ENCODE assay signal across 10 cellular contexts in the genomic region with DNA sequence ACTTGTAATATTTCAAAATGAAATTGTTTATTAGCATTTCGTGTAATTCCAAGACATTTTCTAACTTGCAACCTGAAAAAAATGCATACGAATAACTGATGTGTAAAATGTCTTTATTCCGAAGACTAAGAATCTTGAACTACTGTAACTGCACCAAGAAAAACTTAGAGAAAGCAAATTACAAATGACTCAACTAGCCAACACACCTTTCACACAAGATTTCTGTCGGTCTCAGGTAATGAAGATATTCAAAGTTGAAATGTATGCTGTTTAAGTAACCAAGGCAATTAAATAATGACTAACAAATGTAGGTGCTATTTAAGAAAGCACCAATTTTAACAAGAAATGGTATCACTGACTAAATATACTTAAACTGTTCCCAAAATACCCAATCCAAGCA. TPM values are rescaled to one million over a fixed set of nuclear protein-coding genes. Genes with fewer than 3 reads are reported as not detected.
A peak's percentile ranks its signal among the peaks of the same experiment; 100 is the strongest.
DNase-seq lines count a peak whose midpoint lies in the region; TF ChIP-seq lines count a peak whose summit lies in the region.
"Had no signal": no experiment of that assay in that cellular context is flagged by ENCODE, and none has a peak within 500 bp of the region (broad histone marks: within the 10 kb centered on the region; RNA-seq: fewer than 3 reads in every experiment).

No MANE protein-coding gene starts in this region.

- H3K27me3 Mint-ChIP-seq in MCF 10A (ENCODE audit: insufficient read depth, unreplicated experiment) (no peaks in the 10 kb centered on the region), type B pancreatic cell (peaks cover 23% of the 10 kb centered on the region)

- DNase-seq in MCF 10A (ENCODE audit: unreplicated experiment) (no peak), breast epithelium (ENCODE audit: low spot score in 2 of 2) (no peak), WERI-Rb-1 (no peak), foreskin fibroblast (no peak), type B pancreatic cell (ENCODE audit: extremely low spot score, unreplicated experiment) (no peak), superior temporal gyrus (ENCODE audit: extremely low spot score) (no peak), COLO668 (lab: John Stamatoyannopoulos, UW; ENCODE audit: unreplicated experiment) (no peak)
- DNase-seq in activated CD4-positive, CD25-positive, alpha-beta regulatory T cell treated with anti-CD3 and anti-CD28 coated beads, Interleukin-2, amount 50 U/mL, for 72 hours, result no peak
- DNase-seq: cortex of kidney, NCI-H2029 had no signal

- BruUV-seq in MCF 10A (replicated peaks; lab: Mats Ljungman, UMichigan), result no TSS peak

- TF ChIP-seq CTCF in MCF 10A (IDR thresholded peaks at IDR 0.05; ENCODE audit: unreplicated experiment), result no peak
- no peak for TF ChIP-seq CTCF in breast epithelium (IDR thresholded peaks at IDR 0.05)
- no peak for TF ChIP-seq CTCF in WERI-Rb-1 (IDR thresholded peaks at IDR 0.05; ENCODE audit: low read depth, low read length)
- TF ChIP-seq CTCF in foreskin fibroblast (IDR thresholded peaks at IDR 0.05; ENCODE audit: low read depth, low read length), result no peak
- no peak for TF ChIP-seq CTCF in type B pancreatic cell (conservative IDR thresholded peaks at IDR 0.05)

- H3K4me3 Mint-ChIP-seq in MCF 10A (ENCODE audit: unreplicated experiment) (peak overlapping the region; percentile 91), type B pancreatic cell (peak overlapping the region; percentile 98)

- TF ChIP-seq POLR2A in breast epithelium (IDR thresholded peaks at IDR 0.05), result no peak

- H3K36me3 Mint-ChIP-seq in MCF 10A (ENCODE audit: insufficient read depth, unreplicated experiment), result peaks cover 8% of the 10 kb centered on the region
- peaks cover 4% of the 10 kb centered on the region for H3K36me3 Mint-ChIP-seq in type B pancreatic cell

- peaks cover 3 to 6% of the 10 kb centered on the region in 2 donors for H3K4me1 ChIP-seq in breast epithelium

- POLR2A ChIA-PET in MCF 10A (lab: Yijun Ruan, JAX), result interaction anchor here (0.6 to 3.7 kb wide), 13 partner anchors 10 to 1297 kb away, joined by 3 to 41 read pairs (median 6); no protein-coding TSS in a partner anchor

- CTCF ChIA-PET in MCF 10A (lab: Yijun Ruan, JAX), result interaction anchor here (0.6 to 2.7 kb wide), 7 partner anchors 11 to 1501 kb away, joined by 3 to 12 read pairs (median 3); no protein-coding TSS in a partner anchor

- H3K4me1 Mint-ChIP-seq in MCF 10A (ENCODE audit: insufficient read depth, unreplicated experiment) (peaks cover 31% of the 10 kb centered on the region), type B pancreatic cell (ENCODE audit: unreplicated experiment) (peaks cover 34% of the 10 kb centered on the region)

- intact Hi-C loops in MCF 10A (cut with micrococcal nuclease) (loop anchor here (2.0 kb wide), 1 partner anchor 45 kb away; no protein-coding TSS in a partner anchor), breast epithelium (cut with DNase I; ENCODE audit: low total_unique reads) (no loop called here)

- no peaks in the 10 kb centered on the region for H3K9me3 Mint-ChIP-seq in MCF 10A (ENCODE audit: unreplicated experiment)
- H3K9me3 Mint-ChIP-seq in type B pancreatic cell, result no peaks in the 10 kb centered on the region

- no peaks in the 10 kb centered on the region for H3K36me3 ChIP-seq in breast epithelium
- H3K36me3 ChIP-seq in WERI-Rb-1, result peaks cover 22% of the 10 kb centered on the region

- H3K27ac ChIP-seq in breast epithelium, result no peak overlapping the region
- peak overlapping the region; percentile 90 for H3K27ac ChIP-seq in WERI-Rb-1

- H3K4me3 ChIP-seq in breast epithelium (no peak overlapping the region), WERI-Rb-1 (ENCODE audit: low read depth, low read length) (peak overlapping the region; percentile 97), foreskin fibroblast (ENCODE audit: low read depth in 1 of 2, low read length in 2 of 2) (peak overlapping the region; percentile 77 to 89)

- peak overlapping the region; percentile 71 for H3K27ac Mint-ChIP-seq in MCF 10A (ENCODE audit: low read depth, unreplicated experiment)
- H3K27ac Mint-ChIP-seq in type B pancreatic cell, result peak overlapping the region; percentile 93

- H3K9me3 ChIP-seq in breast epithelium, result no peaks in the 10 kb centered on the region
- no peaks in the 10 kb centered on the region for H3K9me3 ChIP-seq in WERI-Rb-1 (ENCODE audit: severe bottlenecking)

- H3K27me3 ChIP-seq in breast epithelium (no peaks in the 10 kb centered on the region), WERI-Rb-1 (ENCODE audit: insufficient read depth, low read depth, severe bottlenecking) (no peaks in the 10 kb centered on the region)

RNA-seq across cellular contexts. Expression of a gene that starts 2.1 kb away (rescaled TPM):
- total RNA-seq in MCF 10A (2022) (98.5 and 106 TPM in 2 replicates), breast epithelium (10 to 100 TPM; 25.4 to 47.5 (median 42.3) TPM), type B pancreatic cell (ENCODE audit: low replicate concordance) (112 and 136 TPM in 2 replicates)

Comparison
In these comparisons a context has a peak if more than half of its experiments do, and no peak if none do; other contexts are left out.
1. H3K4me3 ChIP-seq: peak in WERI-Rb-1 (single experiment) and foreskin fibroblast (2 of 2); none in breast epithelium (0 of 3).